Comparison of ENCODE assay signal across 19 cellular contexts in the genomic region with DNA sequence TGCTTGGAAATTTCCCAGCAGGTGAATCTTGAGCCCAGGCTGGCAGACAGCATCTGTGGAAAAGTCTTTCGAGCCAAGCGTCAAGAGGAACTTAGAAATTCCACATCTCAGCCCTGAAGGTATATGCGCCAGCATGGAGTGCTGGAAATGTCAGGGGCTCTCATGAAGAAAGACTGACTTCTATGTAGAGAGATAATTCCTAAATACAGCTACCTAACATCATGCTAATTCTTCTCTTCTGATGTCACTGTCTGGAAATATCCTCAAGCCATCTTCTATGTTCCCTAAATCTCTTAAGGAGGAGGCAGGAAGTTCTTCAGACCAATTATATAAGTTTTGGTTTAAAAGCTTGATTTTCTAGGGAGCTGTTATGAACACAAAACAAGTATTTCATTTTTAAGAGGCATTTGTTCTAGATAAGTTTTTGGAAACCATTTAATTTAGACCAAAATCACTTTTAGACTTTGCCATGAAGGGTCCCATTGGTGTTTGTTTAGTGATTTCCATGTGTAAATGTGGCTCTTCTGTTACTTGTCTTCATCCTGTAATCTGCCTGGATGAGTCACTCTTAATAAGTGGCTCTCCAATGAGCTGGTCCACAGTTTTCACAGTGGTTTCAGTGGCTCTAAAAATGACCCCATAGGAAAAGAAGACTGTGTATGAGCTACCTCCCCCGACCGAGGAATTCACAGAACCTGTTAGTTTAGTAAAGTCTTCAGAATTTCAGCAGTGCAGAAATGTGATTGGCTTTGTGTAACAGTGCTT.
DNase-seq lines count a peak whose midpoint lies in the region; ATAC-seq and TF ChIP-seq lines count a peak whose summit lies in the region.
"Had no signal": no experiment of that assay in that cellular context is flagged by ENCODE, and none has a peak within 500 bp of the region (broad histone marks: within the 10 kb centered on the region; RNA-seq: fewer than 3 reads in every experiment).

No MANE protein-coding gene starts in this region.

- TF ChIP-seq RAD21 in SK-N-SH (IDR thresholded peaks at IDR 0.05; ENCODE audit: low read length): no peak

- H3K27me3 ChIP-seq in SK-N-SH (ENCODE audit: insufficient read depth) (no peaks in the 10 kb centered on the region), smooth muscle cell (ENCODE audit: low read depth) (no peaks in the 10 kb centered on the region)
- H3K27me3 ChIP-seq: sigmoid colon, thyroid gland had no signal

- no peak for TF ChIP-seq EP300 in SK-N-SH (IDR thresholded peaks at IDR 0.05; ENCODE audit: borderline replicate concordance in 1 of 2, low read depth in 1 of 2, low read length in 1 of 2)

- H3K4me3 ChIP-seq in SK-N-SH (ENCODE audit: low read depth in 2 of 2, low read length in 1 of 2) (no peak overlapping the region), smooth muscle cell (no peak overlapping the region)
- H3K4me3 ChIP-seq: lung, sigmoid colon, thyroid gland had no signal

- 89% methylated on average over 5 of the region's 5 CpGs for WGBS in SK-N-SH (ENCODE audit: low lambda C conversion rate)
- WGBS in smooth muscle cell (ENCODE audit: low lambda C conversion rate): 65% methylated on average over 5 of the region's 5 CpGs

- no peak overlapping the region for H3K27ac Mint-ChIP-seq in activated naive CD4-positive, alpha-beta T cell treated with anti-CD3 and anti-CD28 coated beads, Interleukin-2, amount 50 U/mL, for 72 hours
- H3K27ac Mint-ChIP-seq: activated naive CD8-positive, alpha-beta T cell treated with anti-CD3 and anti-CD28 coated beads, Interleukin-2, amount 10 ng/mL, durations not matched to agents 7 days and 5 days; activated T-cell treated with anti-CD3 and anti-CD28 coated beads, Interleukin-2, amount 50 U/mL, for 24 hours; effector memory CD8-positive, alpha-beta T cell had no signal

- peaks cover 6 to 57% of the 10 kb centered on the region in 2 experiments for H3K4me1 ChIP-seq in SK-N-SH (ENCODE audit: control insufficient read depth in 1 of 2, insufficient read depth in 2 of 2, low read depth in 1 of 2, low read length in 1 of 2)
- peaks cover 16% of the 10 kb centered on the region for H3K4me1 ChIP-seq in smooth muscle cell (ENCODE audit: low read depth)

- ATAC-seq in activated naive CD4-positive, alpha-beta T cell treated with anti-CD3 and anti-CD28 coated beads, Interleukin-2, amount 50 U/mL, for 72 hours: no peak
- ATAC-seq: effector memory CD8-positive, alpha-beta T cell had no signal

- H4K20me1 ChIP-seq in SK-N-SH (ENCODE audit: insufficient read depth) (no peaks in the 10 kb centered on the region), smooth muscle cell (ENCODE audit: low read depth) (no peaks in the 10 kb centered on the region)

- peaks cover 10% of the 10 kb centered on the region; the same call in 1 of the 2 replicates for H3K79me2 ChIP-seq in SK-N-SH (ENCODE audit: insufficient read depth)
- H3K79me2 ChIP-seq in smooth muscle cell (ENCODE audit: low read depth): no peaks in the 10 kb centered on the region

- TF ChIP-seq CTCF in SK-N-SH (IDR thresholded peaks at IDR 0.05): no peak
- TF ChIP-seq CTCF in smooth muscle cell (IDR thresholded peaks at IDR 0.05; ENCODE audit: borderline replicate concordance, insufficient read depth, poor library complexity, severe bottlenecking): no peak

- H3K36me3 ChIP-seq in SK-N-SH (replicated peaks in 1 of 2; ENCODE audit: control insufficient read depth in 1 of 2, insufficient read depth in 2 of 2, low read length in 1 of 2) (peaks cover 13 to 17% of the 10 kb centered on the region in 2 experiments), smooth muscle cell (ENCODE audit: low read depth) (no peaks in the 10 kb centered on the region)
- H3K36me3 ChIP-seq: sigmoid colon, thyroid gland had no signal

- H3K9me2 ChIP-seq in SK-N-SH: no peaks in the 10 kb centered on the region

- H3K36me3 Mint-ChIP-seq in activated naive CD4-positive, alpha-beta T cell treated with anti-CD3 and anti-CD28 coated beads, Interleukin-2, amount 50 U/mL, for 72 hours: no peaks in the 10 kb centered on the region
- H3K36me3 Mint-ChIP-seq: activated naive CD8-positive, alpha-beta T cell treated with anti-CD3 and anti-CD28 coated beads, Interleukin-2, amount 10 ng/mL, durations not matched to agents 7 days and 5 days had no signal

- CTCF ChIA-PET in SK-N-SH (lab: Yijun Ruan, JAX): interaction anchor here (0.6 kb wide), 1 partner anchor 1017 kb away, joined by 3 read pairs; no protein-coding TSS in a partner anchor

- no peaks in the 10 kb centered on the region for H3K9me3 Mint-ChIP-seq in activated naive CD4-positive, alpha-beta T cell treated with anti-CD3 and anti-CD28 coated beads, Interleukin-2, amount 50 U/mL, for 72 hours
- H3K9me3 Mint-ChIP-seq: activated naive CD8-positive, alpha-beta T cell treated with anti-CD3 and anti-CD28 coated beads, Interleukin-2, amount 10 ng/mL, durations not matched to agents 7 days and 5 days; activated T-cell treated with anti-CD3 and anti-CD28 coated beads, Interleukin-2, amount 50 U/mL, for 24 hours; effector memory CD8-positive, alpha-beta T cell had no signal

- POLR2A ChIA-PET in SK-N-SH (lab: Yijun Ruan, JAX): no interaction called here

- H3K27ac ChIP-seq in SK-N-SH (ENCODE audit: low read depth in 2 of 2, low read length in 1 of 2): peak overlapping the region; percentile 87 to 90
- peak overlapping the region; percentile 83 for H3K27ac ChIP-seq in smooth muscle cell (ENCODE audit: low read depth)
- H3K27ac ChIP-seq: HL-60, sigmoid colon, thyroid gland had no signal

- peak overlapping the region; percentile 6; the same call in 1 of the 2 replicates for H3K9ac ChIP-seq in SK-N-SH
- H3K9ac ChIP-seq in smooth muscle cell (ENCODE audit: low read depth): peak overlapping the region; percentile 27

- H3F3A ChIP-seq in SK-N-SH (replicated peaks; ENCODE audit: insufficient read depth) (peaks cover 66% of the 10 kb centered on the region), smooth muscle cell (ENCODE audit: low read depth) (peaks cover 16% of the 10 kb centered on the region)

- H3K9me3 ChIP-seq in SK-N-SH: no peaks in the 10 kb centered on the region
- no peaks in the 10 kb centered on the region for H3K9me3 ChIP-seq in smooth muscle cell (replicated peaks; ENCODE audit: low read depth)
- H3K9me3 ChIP-seq: sigmoid colon, thyroid gland had no signal

- H3K4me2 ChIP-seq in SK-N-SH (no peak overlapping the region), smooth muscle cell (peak overlapping the region; percentile 66)

- H2AFZ ChIP-seq in SK-N-SH (ENCODE audit: low read depth) (no peak overlapping the region), smooth muscle cell (ENCODE audit: low read depth) (peak overlapping the region; percentile 59)

- DNase-seq in NCI-H2029 (lab: John Stamatoyannopoulos, UW) (peak; percentile 18), NCI-H2029 treated with DMSO at 0.1 percent for 48 hours (lab: John Stamatoyannopoulos, UW) (no peak), SK-N-SH (no peak), glomerular visceral epithelial cell (ENCODE audit: extremely low spot score) (peak; percentile 34), smooth muscle cell (lab: John Stamatoyannopoulos, UW; ENCODE audit: unreplicated experiment) (no peak), amygdala (lab: John Stamatoyannopoulos, UW) (no peak), HUDEP-2 (lab: John Stamatoyannopoulos, UW; ENCODE audit: unreplicated experiment in 76 of 76) (no peak)
- DNase-seq in activated naive CD4-positive, alpha-beta T cell treated with anti-CD3 and anti-CD28 coated beads, Interleukin-2, amount 50 U/mL, for 72 hours (ENCODE audit: low spot score in 2 of 2): no peak
- DNase-seq: 8988T; activated CD4-positive, alpha-beta T cell treated with anti-CD3 and anti-CD28 coated beads, Interleukin-2, amount 50 U/mL, for 1 hour; activated naive CD8-positive, alpha-beta T cell treated with anti-CD3 and anti-CD28 coated beads, Interleukin-2, amount 10 ng/mL, durations not matched to agents 7 days and 5 days; activated T-cell treated with anti-CD3 and anti-CD28 coated beads, Interleukin-2, amount 50 U/mL, for 24 hours; effector memory CD8-positive, alpha-beta T cell; NCI-H1417 treated with DMSO at 0.1 percent for 48 hours; NCI-H446 treated with DMSO at 0.1 percent for 48 hours; sigmoid colon had no signal

TF ChIP-seq in SK-N-SH, 30 proteins besides CTCF, POLR2A, EP300 and RAD21:
- TF ChIP-seq, protein P1, sequence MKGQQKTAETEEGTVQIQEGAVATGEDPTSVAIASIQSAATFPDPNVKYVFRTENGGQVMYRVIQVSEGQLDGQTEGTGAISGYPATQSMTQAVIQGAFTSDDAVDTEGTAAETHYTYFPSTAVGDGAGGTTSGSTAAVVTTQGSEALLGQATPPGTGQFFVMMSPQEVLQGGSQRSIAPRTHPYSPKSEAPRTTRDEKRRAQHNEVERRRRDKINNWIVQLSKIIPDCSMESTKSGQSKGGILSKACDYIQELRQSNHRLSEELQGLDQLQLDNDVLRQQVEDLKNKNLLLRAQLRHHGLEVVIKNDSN (IDR thresholded peaks at IDR 0.05; ENCODE audit: borderline replicate concordance, low read depth): no peak
- no peak for TF ChIP-seq FOXM1 (IDR thresholded peaks at IDR 0.05; ENCODE audit: low read depth)
- TF ChIP-seq JUND (IDR thresholded peaks at IDR 0.05): peak; percentile 63
- TF ChIP-seq CHD2 (IDR thresholded peaks at IDR 0.05; ENCODE audit: low read length, partially characterized antibody): no peak
- peak; percentile 53; the same call in 1 of the 2 replicates for TF ChIP-seq FOSL2 (IDR thresholded peaks at IDR 0.05; ENCODE audit: borderline replicate concordance, low read depth)
- TF ChIP-seq, protein P2, sequence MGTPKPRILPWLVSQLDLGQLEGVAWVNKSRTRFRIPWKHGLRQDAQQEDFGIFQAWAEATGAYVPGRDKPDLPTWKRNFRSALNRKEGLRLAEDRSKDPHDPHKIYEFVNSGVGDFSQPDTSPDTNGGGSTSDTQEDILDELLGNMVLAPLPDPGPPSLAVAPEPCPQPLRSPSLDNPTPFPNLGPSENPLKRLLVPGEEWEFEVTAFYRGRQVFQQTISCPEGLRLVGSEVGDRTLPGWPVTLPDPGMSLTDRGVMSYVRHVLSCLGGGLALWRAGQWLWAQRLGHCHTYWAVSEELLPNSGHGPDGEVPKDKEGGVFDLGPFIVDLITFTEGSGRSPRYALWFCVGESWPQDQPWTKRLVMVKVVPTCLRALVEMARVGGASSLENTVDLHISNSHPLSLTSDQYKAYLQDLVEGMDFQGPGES (IDR thresholded peaks at IDR 0.05; ENCODE audit: low read depth, low read length): no peak
- 0 out of 2 replicates have a peak, but pooled peaks have one; percentile 7 for TF ChIP-seq POLR2AphosphoS5 (IDR thresholded peaks at IDR 0.05; ENCODE audit: low read depth, low read length)
- TF ChIP-seq MEF2A (IDR thresholded peaks at IDR 0.05; ENCODE audit: borderline replicate concordance, low read depth): 0 out of 2 replicates have a peak, but pooled peaks have one; percentile 57

Comparison
In these comparisons a context has a peak if more than half of its experiments do, and no peak if none do; other contexts are left out.
1. DNase-seq: peak in NCI-H2029 (single experiment) and glomerular visceral epithelial cell (single experiment); none in NCI-H2029 treated with DMSO at 0.1 percent for 48 hours (single experiment), SK-N-SH (single experiment), smooth muscle cell (single experiment), activated naive CD4-positive, alpha-beta T cell treated with anti-CD3 and anti-CD28 coated beads, Interleukin-2, amount 50 U/mL, for 72 hours (0 of 2), amygdala (0 of 56) and HUDEP-2 (0 of 76).